ENCODE assay signal across 8 cellular contexts in the genomic region with DNA sequence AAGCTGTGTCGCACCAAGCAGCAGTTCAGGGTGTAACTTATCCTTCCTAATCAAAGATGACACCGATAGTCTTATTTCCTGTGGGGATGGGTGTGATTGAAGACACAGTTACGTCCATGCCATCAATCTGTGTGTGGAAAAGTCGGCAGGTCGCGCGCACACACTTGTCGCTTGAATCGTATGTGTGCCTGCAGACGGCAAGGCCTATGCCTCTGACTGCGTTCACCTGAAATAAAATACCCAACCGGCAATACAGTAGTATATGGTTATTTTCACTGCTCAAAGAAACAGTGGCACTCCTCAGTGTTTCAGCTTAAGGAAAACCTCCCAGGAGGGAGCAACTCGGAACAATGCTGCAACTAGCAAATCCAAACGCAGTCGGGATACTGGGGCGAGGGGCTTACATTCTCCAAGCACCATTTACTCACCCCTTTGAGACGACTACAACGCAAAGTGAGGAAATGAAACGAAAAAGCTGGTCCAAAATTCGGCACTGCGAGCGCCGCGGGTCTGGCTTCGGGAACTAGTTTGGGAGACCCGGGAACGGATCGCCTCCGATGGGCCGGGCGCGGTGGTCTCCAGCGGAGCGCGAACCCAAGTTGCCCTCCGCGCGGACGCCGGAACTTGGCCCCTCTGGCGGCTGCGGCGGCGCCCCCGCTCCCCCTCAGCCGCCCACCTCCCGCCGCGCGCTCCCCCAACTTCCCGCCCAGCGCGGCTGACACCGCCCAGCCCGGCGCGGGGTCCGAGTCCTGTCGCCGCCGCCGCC. TPM values are rescaled to one million over a fixed set of nuclear protein-coding genes. Genes with fewer than 3 reads are reported as not detected.
DNase-seq lines count a peak whose midpoint lies in the region; ATAC-seq, FAIRE-seq and TF ChIP-seq lines count a peak whose summit lies in the region.

No MANE protein-coding gene starts in this region.

- CTCF ChIA-PET in PC-9 (lab: Charles Lee): interaction anchor here (0.6 kb wide), 2 partner anchors 72 to 565 kb away, joined by 4 to 9 read pairs; no protein-coding TSS in a partner anchor

- peaks cover 41% of the 10 kb centered on the region for H3K79me2 ChIP-seq in PC-9 (ENCODE audit: low read depth)

- peak; percentile 40 for DNase-seq in NK-92 treated with Interleukin-12 subunit alpha and Interleukin-12 subunit beta, amount 100 ng/mL, for 24 hours (lab: John Stamatoyannopoulos, UW)
- no peak for DNase-seq in NK-92 (lab: John Stamatoyannopoulos, UW; ENCODE audit: unreplicated experiment)
- peak; percentile 13 to 40 for DNase-seq in PC-9
- DNase-seq in activated gamma-delta T cell treated with anti-CD3 and anti-CD28 coated beads, Interleukin-2, amount 50 U/mL, for 16 hours (ENCODE audit: low read depth): peak; percentile 18
- peak; percentile 49 for DNase-seq in Right ventricle myocardium superior
- DNase-seq in pancreas: peak in 5 of 6 donors; percentile 25 to 74 (median 37)
- no peak for DNase-seq in NCI-H187 treated with DMSO at 0.1 percent for 48 hours (lab: John Stamatoyannopoulos, UW)

- H3K4me2 ChIP-seq in PC-9: peak overlapping the region; percentile 84

- TF ChIP-seq CTCF in PC-9 (conservative IDR thresholded peaks at IDR 0.05) (no peak), pancreas (IDR thresholded peaks at IDR 0.05) (no peak)

- peaks cover 11% of the 10 kb centered on the region; the same call in 1 of the 2 replicates for H3F3A ChIP-seq in PC-9 (ENCODE audit: insufficient read depth, low read depth)

- H4K20me1 ChIP-seq in PC-9 (ENCODE audit: insufficient read depth): no peaks in the 10 kb centered on the region

- POLR2A ChIA-PET in PC-9 (lab: Charles Lee; ENCODE audit: unreplicated experiment): interaction anchor here (0.6 kb wide), 1 partner anchor 52 kb away, joined by 6 read pairs; no protein-coding TSS in a partner anchor

- no peaks in the 10 kb centered on the region for H3K9me2 ChIP-seq in PC-9 (ENCODE audit: insufficient read depth)

- intact Hi-C loops in PC-9 (cut with micrococcal nuclease; ENCODE audit: unreplicated experiment): no loop called here
- intact Hi-C loops in Right ventricle myocardium superior (cut with DNase I): loop anchor here (10.0 kb wide), 1 partner anchor 1051 kb away; a partner anchor contains a TSS
- intact Hi-C loops in pancreas (cut with DNase I): no loop called here

- H2AFZ ChIP-seq in PC-9: peak overlapping the region; percentile 96

- TSS peak; percentile 67 for BruUV-seq in PC-9 (replicated peaks; lab: Mats Ljungman, UMichigan)

- H3K36me3 ChIP-seq in PC-9 (ENCODE audit: low read depth) (no peaks in the 10 kb centered on the region; the same call in 1 of the 2 replicates), pancreas (no peaks in the 10 kb centered on the region)

- H3K9me3 ChIP-seq in PC-9 (ENCODE audit: insufficient read depth, low read depth) (no peaks in the 10 kb centered on the region), pancreas (no peaks in the 10 kb centered on the region)

- peak overlapping the region; percentile 65 for H3K4me3 ChIP-seq in PC-9
- peak overlapping the region; percentile 58 to 81 (median 80) for H3K4me3 ChIP-seq in pancreas

- peak; percentile 22 for ATAC-seq in HG02970 (IDR thresholded peaks at IDR 0.05; ENCODE audit: low FRiP score, unreplicated experiment)
- peak; percentile 48 for ATAC-seq in Right ventricle myocardium superior (ENCODE audit: poor library complexity)
- peak; percentile 21 to 51 (median 40) for ATAC-seq in pancreas

- H3K4me1 ChIP-seq in PC-9 (replicated peaks; ENCODE audit: insufficient read depth) (peaks cover 25% of the 10 kb centered on the region), pancreas (peaks cover 0 to 27% (median 6%) of the 10 kb centered on the region in 3 donors)

- WGBS in pancreas, 2 donors: 2% methylated on average over 54 to 62 of the region's 62 CpGs

- H3K27ac ChIP-seq in PC-9 (no peak overlapping the region), pancreas (peak overlapping the region; percentile 25 to 86 (median 81))

- H3K27me3 ChIP-seq in PC-9 (ENCODE audit: insufficient read depth, low read depth) (no peaks in the 10 kb centered on the region), pancreas (no peaks in the 10 kb centered on the region)

- no peak for FAIRE-seq in pancreas (lab: Jason Lieb, UNC)

RNA-seq across cellular contexts. Expression of a gene that starts 0.7 kb away (rescaled TPM):
- total RNA-seq in PC-9 (2021) (27.1 and 27.5 TPM in 2 replicates), Right ventricle myocardium superior (10.4 TPM), pancreas (10 to 100 TPM in 3 of 6 donors, 1 to 10 TPM in 3; 6.7 to 17.2 (median 9.2) TPM)
- 1 to 10 TPM; 4.1 to 5.5 TPM for polyA plus RNA-seq in pancreas

RNA-seq across cellular contexts. Expression of a gene that starts 20.5 kb away (rescaled TPM):
- total RNA-seq in PC-9 (2021): 2.6 and 3.0 TPM in 2 replicates
- 1.2 TPM for total RNA-seq in Right ventricle myocardium superior
- 10 to 100 TPM in 1 of 6 donors, 1 to 10 TPM in 4, under 1 TPM in 1; 0.79 to 15.7 (median 3.6) TPM for total RNA-seq in pancreas
- 10 to 100 TPM; 15.3 to 69.0 TPM for polyA plus RNA-seq in pancreas

Comparison
In these comparisons a context has a peak if more than half of its experiments do, and no peak if none do; other contexts are left out.
1. DNase-seq: peak in NK-92 treated with Interleukin-12 subunit alpha and Interleukin-12 subunit beta, amount 100 ng/mL, for 24 hours (single experiment), PC-9 (2 of 2), activated gamma-delta T cell treated with anti-CD3 and anti-CD28 coated beads, Interleukin-2, amount 50 U/mL, for 16 hours (single experiment), Right ventricle myocardium superior (single experiment) and pancreas (5 of 6); none in NK-92 (single experiment) and NCI-H187 treated with DMSO at 0.1 percent for 48 hours (single experiment).
2. Peak in every context shown above with its lines, with median percentiles within 50 percentile points of each other: ATAC-seq.